In the genomic region with DNA sequence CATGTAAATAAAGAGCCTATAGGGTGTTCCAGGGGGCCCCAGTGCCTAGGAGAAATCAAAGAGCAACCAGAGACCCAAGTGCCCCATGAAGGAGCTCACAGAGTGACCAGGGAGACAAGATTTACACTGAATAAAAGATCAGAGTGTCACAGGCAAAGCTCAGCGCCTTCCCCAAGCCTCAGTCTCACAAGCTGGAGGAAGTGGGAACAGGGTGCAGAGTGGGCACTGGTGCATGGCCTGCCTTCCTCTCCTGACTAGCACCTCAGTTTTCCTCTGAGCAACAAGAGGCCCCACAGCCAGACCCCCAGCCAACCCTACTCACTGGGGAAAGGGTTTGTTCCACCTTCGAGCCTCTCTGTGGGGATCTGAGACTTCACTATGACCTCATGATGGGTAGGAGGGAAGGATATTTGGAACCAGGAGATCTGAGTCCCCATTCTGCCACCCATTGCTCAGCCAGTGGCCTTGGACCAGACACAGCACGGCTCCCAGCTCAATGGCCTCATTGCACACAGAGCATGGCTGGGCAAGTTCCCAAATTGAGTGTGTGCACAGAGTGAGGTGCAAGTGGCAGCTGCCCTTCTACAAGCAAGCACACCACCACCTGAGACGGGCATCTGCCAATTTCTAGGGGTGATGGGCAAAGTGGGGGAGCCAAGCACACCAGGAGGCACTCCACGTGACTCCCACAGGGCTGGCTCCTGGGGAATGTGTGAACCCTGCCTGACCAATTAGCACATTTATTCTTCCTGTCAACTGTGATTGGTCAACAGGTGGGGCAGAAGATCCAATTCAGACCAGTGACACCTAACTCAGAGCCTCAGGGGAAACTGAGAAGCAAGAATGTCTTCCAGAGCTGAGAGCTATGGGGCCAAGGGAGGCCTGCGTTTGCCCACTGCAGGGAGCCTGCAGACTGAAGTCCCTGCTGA, we compare ENCODE assay signal across 1 cellular context.
TF ChIP-seq lines count a peak whose summit lies in the region.

No MANE protein-coding gene starts in this region.

TF ChIP-seq in K562, 482 proteins besides CTCF, POLR2A, EP300 and RAD21 (continued from another document):
- TF ChIP-seq, protein P1, sequence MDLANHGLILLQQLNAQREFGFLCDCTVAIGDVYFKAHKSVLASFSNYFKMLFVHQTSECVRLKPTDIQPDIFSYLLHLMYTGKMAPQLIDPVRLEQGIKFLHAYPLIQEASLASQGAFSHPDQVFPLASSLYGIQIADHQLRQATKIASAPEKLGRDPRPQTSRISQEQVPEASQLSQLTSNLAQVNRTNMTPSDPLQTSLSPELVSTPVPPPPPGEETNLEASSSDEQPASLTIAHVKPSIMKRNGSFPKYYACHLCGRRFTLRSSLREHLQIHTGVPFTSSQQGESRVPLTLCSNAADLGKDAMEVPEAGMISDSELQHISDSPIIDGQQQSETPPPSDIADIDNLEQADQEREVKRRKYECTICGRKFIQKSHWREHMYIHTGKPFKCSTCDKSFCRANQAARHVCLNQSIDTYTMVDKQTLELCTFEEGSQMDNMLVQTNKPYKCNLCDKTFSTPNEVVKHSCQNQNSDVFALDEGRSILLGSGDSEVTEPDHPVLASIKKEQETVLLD (IDR thresholded peaks at IDR 0.05): no peak
- TF ChIP-seq ZNF699 (CRISPR knock-in tag; IDR thresholded peaks at IDR 0.05; ENCODE audit: insufficient replicate concordance): no peak
